24 cellular contexts compared by ENCODE assay signal in genomic region chr17:61458000-61458399, GRCh38. TPM values are rescaled to one million over a fixed set of nuclear protein-coding genes. Genes with fewer than 3 reads are reported as not detected.
DNase-seq lines count a peak whose midpoint lies in the region; ATAC-seq and TF ChIP-seq lines count a peak whose summit lies in the region.
"Had no signal": no experiment of that assay in that cellular context is flagged by ENCODE, and none has a peak within 500 bp of the region (broad histone marks: within the 10 kb centered on the region; RNA-seq: fewer than 3 reads in every experiment).

No MANE protein-coding gene starts in this region.

- H2BK120ac ChIP-seq in H9 (ENCODE audit: low read depth, low read length, poor library complexity, severe bottlenecking), result no peak overlapping the region

- no peak overlapping the region for H3K27ac Mint-ChIP-seq in H9
- no peak overlapping the region for H3K27ac Mint-ChIP-seq in stimulated activated naive B cell treated with anti-CD40 and anti-IgM and Interleukin-4, amounts not matched to agents 10 μg/mL and 1 μg/mL and 100 μg/mL, for 72 hours
- H3K27ac Mint-ChIP-seq: activated naive CD4-positive, alpha-beta T cell treated with anti-CD3 and anti-CD28 coated beads, Interleukin-2, amount 50 U/mL, for 24 hours; immature natural killer cell; memory B cell had no signal

- H3K23ac ChIP-seq in H9 (ENCODE audit: insufficient read length, low read depth, low read length), result no peak overlapping the region

- no peak overlapping the region for H2BK12ac ChIP-seq in H9 (ENCODE audit: insufficient read length, low read depth, low read length)

- no peaks in the 10 kb centered on the region for H3K23me2 ChIP-seq in H9 (ENCODE audit: insufficient read length, low read depth, low read length, poor library complexity, severe bottlenecking)

- H3K9me3 ChIP-seq in H9 (ENCODE audit: control insufficient read depth, low read depth, low read length) (no peaks in the 10 kb centered on the region), SK-N-MC (ENCODE audit: low read depth, low read length) (no peaks in the 10 kb centered on the region)
- H3K9me3 ChIP-seq: body of pancreas, HAP-1, SJCRH30 had no signal

- no peak overlapping the region for H3K56ac ChIP-seq in H9 (ENCODE audit: insufficient read length, low read depth, low read length)

- no peak overlapping the region for H3T11ph ChIP-seq in H9 (ENCODE audit: low read length)

- DNase-seq in H9 (no peak), SK-N-MC (ENCODE audit: low read depth, low spot score) (no peak), islet precursor cell (peak; percentile 46), DMS153 (lab: John Stamatoyannopoulos, UW) (no peak)
- DNase-seq in stimulated activated naive B cell treated with anti-CD40 and anti-IgM and Interleukin-4, amounts not matched to agents 10 μg/mL and 1 μg/mL and 100 μg/mL, for 72 hours, result no peak
- DNase-seq: activated CD4-positive, alpha-beta T cell treated with anti-CD3 and anti-CD28 coated beads for 4 hours; activated T-cell treated with anti-CD3 and anti-CD28 coated beads, Interleukin-2, amount 50 U/mL, for 4 hours; body of pancreas; C1 segment of cervical spinal cord; erythroblast; immature natural killer cell; Kasumi-1; NCI-H1105; nucleus accumbens; PC-3; SJCRH30; stimulated activated CD4-positive, alpha-beta T cell treated with anti-CD3 and anti-CD28 coated beads, Interleukin-2, amount 100 ng/mL, for 24 hours had no signal

- H3K4me1 Mint-ChIP-seq in H9, result peaks cover 28 to 48% of the 10 kb centered on the region in 2 experiments
- peaks cover 28 to 73% of the 10 kb centered on the region in 2 donors for H3K4me1 Mint-ChIP-seq in stimulated activated naive B cell treated with anti-CD40 and anti-IgM and Interleukin-4, amounts not matched to agents 10 μg/mL and 1 μg/mL and 100 μg/mL, for 72 hours

- H3K18ac ChIP-seq in H9 (ENCODE audit: insufficient read length, low read depth, low read length), result no peak overlapping the region

- H3K4me3 ChIP-seq in SK-N-MC, result peak overlapping the region; percentile 68
- H3K4me3 ChIP-seq: HAP-1, SJCRH30 had no signal

- ATAC-seq in stimulated activated naive B cell treated with anti-CD40 and anti-IgM and Interleukin-4, amounts not matched to agents 10 μg/mL and 1 μg/mL and 100 μg/mL, for 72 hours (replicated peaks), result no peak
- ATAC-seq in GM18502 (IDR thresholded peaks at IDR 0.05; ENCODE audit: poor library complexity, unreplicated experiment) (no peak), GM19023 (IDR thresholded peaks at IDR 0.05; ENCODE audit: unreplicated experiment) (no peak)
- ATAC-seq: activated T-cell treated with anti-CD3 and anti-CD28 coated beads, Interleukin-2, amount 50 U/mL, for 4 hours; body of pancreas; PC-3; sciatic nerve had no signal

- H3K36me3 ChIP-seq in SK-N-MC (ENCODE audit: insufficient read depth, low read length), result no peaks in the 10 kb centered on the region
- H3K36me3 ChIP-seq: HAP-1, SJCRH30 had no signal

- no peak overlapping the region for H2BK5ac ChIP-seq in H9 (ENCODE audit: insufficient read length, low read length)

- peaks cover 0 to 2% (median 1%) of the 10 kb centered on the region in 3 experiments; a peak in 2 of 7 replicates for H3K36me3 Mint-ChIP-seq in H9 (ENCODE audit: insufficient read depth in 1 of 3, low read depth in 3 of 3)
- peaks cover 7% of the 10 kb centered on the region in 2 donors for H3K36me3 Mint-ChIP-seq in stimulated activated naive B cell treated with anti-CD40 and anti-IgM and Interleukin-4, amounts not matched to agents 10 μg/mL and 1 μg/mL and 100 μg/mL, for 72 hours
- H3K36me3 Mint-ChIP-seq: activated naive CD4-positive, alpha-beta T cell treated with anti-CD3 and anti-CD28 coated beads, Interleukin-2, amount 50 U/mL, for 24 hours had no signal

- H3K9ac ChIP-seq in H9 (ENCODE audit: extremely low read depth, insufficient read length, low read length) (no peak overlapping the region), SK-N-MC (ENCODE audit: insufficient read length) (no peak overlapping the region)

- H3K4ac ChIP-seq in H9 (ENCODE audit: low read depth, low read length), result no peak overlapping the region

- H3K4me2 ChIP-seq in H9 (ENCODE audit: insufficient read depth, insufficient read length, low read length), result peak overlapping the region; percentile 3

- no peak overlapping the region for H2AFZ ChIP-seq in H9 (ENCODE audit: low read length)

- no peak overlapping the region for H4K5ac ChIP-seq in H9 (ENCODE audit: insufficient read length, low read depth, low read length)

- H3K4me1 ChIP-seq in H9 (ENCODE audit: insufficient read depth, low read length), result no peaks in the 10 kb centered on the region; the same call in 1 of the 2 replicates
- H3K4me1 ChIP-seq: SJCRH30 had no signal

- H3K27me3 Mint-ChIP-seq in H9 (ENCODE audit: low read depth), result peaks cover 99% of the 10 kb centered on the region
- peaks cover 84 to 94% of the 10 kb centered on the region in 2 donors for H3K27me3 Mint-ChIP-seq in stimulated activated naive B cell treated with anti-CD40 and anti-IgM and Interleukin-4, amounts not matched to agents 10 μg/mL and 1 μg/mL and 100 μg/mL, for 72 hours

- H3K79me1 ChIP-seq in H9 (ENCODE audit: insufficient read depth, low read depth, low read length, poor library complexity, severe bottlenecking), result no peaks in the 10 kb centered on the region

- WGBS in H9 (ENCODE audit: extremely low coverage, insufficient read length, low lambda C conversion rate), result no CpG with 5 or more reads among the region's 14 CpGs

- H4K8ac ChIP-seq in H9 (replicated peaks; ENCODE audit: insufficient read length, low read depth, low read length), result no peak overlapping the region

- H3K27ac ChIP-seq in H9 (ENCODE audit: insufficient read length, low read depth, low read length) (no peak overlapping the region), SK-N-MC (no peak overlapping the region)
- H3K27ac ChIP-seq: body of pancreas, SJCRH30 had no signal

- no peak overlapping the region for H2BK15ac ChIP-seq in H9 (ENCODE audit: low read depth, low read length)

- no peak overlapping the region for H3K14ac ChIP-seq in H9 (ENCODE audit: insufficient read depth, low read length)

- H4K91ac ChIP-seq in H9 (ENCODE audit: insufficient read length, low read depth, low read length), result no peak overlapping the region

- H2BK20ac ChIP-seq in H9 (ENCODE audit: low read depth, low read length, poor library complexity, severe bottlenecking), result no peak overlapping the region

- peak overlapping the region; percentile 1 to 74; a peak in 4 of 5 replicates for H3K4me3 Mint-ChIP-seq in H9
- peak overlapping the region; percentile 73 to 79 for H3K4me3 Mint-ChIP-seq in stimulated activated naive B cell treated with anti-CD40 and anti-IgM and Interleukin-4, amounts not matched to agents 10 μg/mL and 1 μg/mL and 100 μg/mL, for 72 hours

- H3K27me3 ChIP-seq in H9 (ENCODE audit: insufficient read depth, low read length), result peaks cover 96% of the 10 kb centered on the region
- H3K27me3 ChIP-seq: SJCRH30 had no signal

- no peak overlapping the region for H2AK5ac ChIP-seq in H9 (ENCODE audit: insufficient read length, low read length)

- H3K9me3 Mint-ChIP-seq in H9, result peaks cover 9 to 11% of the 10 kb centered on the region in 2 experiments
- H3K9me3 Mint-ChIP-seq in stimulated activated naive B cell treated with anti-CD40 and anti-IgM and Interleukin-4, amounts not matched to agents 10 μg/mL and 1 μg/mL and 100 μg/mL, for 72 hours, result peaks cover 0 to 1% of the 10 kb centered on the region in 2 donors
- H3K9me3 Mint-ChIP-seq: activated naive CD4-positive, alpha-beta T cell treated with anti-CD3 and anti-CD28 coated beads, Interleukin-2, amount 50 U/mL, for 24 hours; activated T-cell treated with anti-CD3 and anti-CD28 coated beads, Interleukin-2, amount 50 U/mL, for 4 hours; immature natural killer cell had no signal

- H4K20me1 ChIP-seq in H9 (ENCODE audit: control insufficient read depth, insufficient read depth, insufficient read length), result peaks cover 2% of the 10 kb centered on the region

- no peaks in the 10 kb centered on the region for H3K79me2 ChIP-seq in H9 (ENCODE audit: insufficient read depth, low read length)

- TF ChIP-seq CTCF in H9 (conservative IDR thresholded peaks at IDR 0.05), result no peak

RNA-seq across cellular contexts. Expression of gene TBX4, which starts 5.8 kb away (rescaled TPM):
- total RNA-seq in H9 (2021), result not detected in 2 replicates
- total RNA-seq: activated T-cell treated with anti-CD3 and anti-CD28 coated beads, Interleukin-2, amount 50 U/mL, for 4 hours; body of pancreas; dermis microvascular lymphatic vessel endothelial cell; PC-3; sciatic nerve had no signal

RNA-seq across cellular contexts. Expression of gene TBX2, which starts 58.4 kb away (rescaled TPM):
- not detected in 2 replicates for total RNA-seq in H9 (2021)
- total RNA-seq: dermis microvascular lymphatic vessel endothelial cell had no signal
